In the genomic region with DNA sequence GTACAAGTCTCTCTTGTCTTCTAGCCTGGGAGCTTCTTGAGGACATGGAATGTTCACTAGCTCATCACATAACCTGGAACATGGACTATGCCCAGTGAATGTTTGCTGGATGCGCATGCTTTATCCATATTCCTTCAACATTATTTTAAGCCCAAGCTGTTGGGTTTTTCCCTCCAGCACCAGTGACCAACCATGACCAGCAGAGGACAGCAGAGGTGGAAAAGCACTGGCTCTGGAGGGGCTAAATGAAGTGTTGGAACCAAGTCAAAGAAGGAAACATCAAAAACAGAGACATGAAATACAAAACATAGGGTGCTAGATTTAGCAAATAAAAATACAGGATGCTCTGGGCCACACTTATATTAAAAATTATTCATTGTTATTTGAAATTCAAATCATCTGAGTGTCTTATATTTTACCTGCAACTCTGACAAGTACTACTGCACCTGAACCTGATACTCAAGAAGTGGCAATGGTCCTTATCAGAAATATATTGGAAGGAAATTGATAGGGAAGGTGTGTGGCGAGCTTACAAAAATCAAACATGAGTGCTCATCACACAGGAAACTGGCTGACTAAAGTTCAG, we compare ENCODE assay signal across 8 cellular contexts. TPM values are rescaled to one million over a fixed set of nuclear protein-coding genes. Genes with fewer than 3 reads are reported as not detected.
DNase-seq lines count a peak whose midpoint lies in the region; ATAC-seq and TF ChIP-seq lines count a peak whose summit lies in the region.

No MANE protein-coding gene starts in this region.

- TF ChIP-seq CTCF in astrocyte of the cerebellum (IDR thresholded peaks at IDR 0.05; ENCODE audit: low read depth, low read length, missing control alignments) (peak; percentile 94), lung (IDR thresholded peaks at IDR 0.05; ENCODE audit: control extremely low read depth, extremely low read depth) (peak; percentile 39)

- H3K4me1 ChIP-seq in lung (ENCODE audit: control insufficient read depth in 2 of 2, insufficient read depth in 2 of 2, low read length in 2 of 2): peaks cover 0 to 1% of the 10 kb centered on the region in 2 donors

- in situ Hi-C loops in astrocyte of the cerebellum (cut with HindIII; ENCODE audit: low sequenced_read_pairs): no loop called here

- peak; percentile 8 to 46 (median 27) for DNase-seq in stimulated activated naive CD4-positive, alpha-beta T cell (lab: John Stamatoyannopoulos, UW)
- no peak for DNase-seq in stimulated activated naive CD4-positive, alpha-beta T cell treated with Interleukin-2 at 50 U/mL for 16 hours (lab: John Stamatoyannopoulos, UW)
- DNase-seq in NOMO-1 treated with dmso at 0.1 percent for 144 hours (lab: John Stamatoyannopoulos, UW; ENCODE audit: unreplicated experiment): peak; percentile 13
- DNase-seq in astrocyte of the cerebellum (ENCODE audit: low read depth): no peak
- DNase-seq in lung (ENCODE audit: low spot score): no peak

- no peak overlapping the region for H3K4me3 ChIP-seq in astrocyte of the cerebellum (ENCODE audit: low read depth, low read length)
- no peak overlapping the region for H3K4me3 ChIP-seq in lung

- 57 to 90% methylated on average over 2 of the region's 2 CpGs for WGBS in lung, 2 donors

- H3K9me3 ChIP-seq in lung (ENCODE audit: control insufficient read depth in 2 of 2, insufficient read depth in 1 of 2, low read length in 1 of 2): no peaks in the 10 kb centered on the region

- no peaks in the 10 kb centered on the region for H3K36me3 ChIP-seq in lung (ENCODE audit: control insufficient read depth in 2 of 2, insufficient read depth in 2 of 2, low read length in 2 of 2)

- H3K27me3 ChIP-seq in lung (ENCODE audit: control insufficient read depth, insufficient read depth): no peaks in the 10 kb centered on the region

- no peak for ATAC-seq in lung (ENCODE audit: insufficient read depth, low FRiP score)
- ATAC-seq in HG02610 (IDR thresholded peaks at IDR 0.05; ENCODE audit: unreplicated experiment): no peak
- no peak for ATAC-seq in HG02588 (IDR thresholded peaks at IDR 0.05; ENCODE audit: unreplicated experiment)
- ATAC-seq in GM18519 (IDR thresholded peaks at IDR 0.05; ENCODE audit: low FRiP score, unreplicated experiment): no peak

- H3K27ac ChIP-seq in lung (ENCODE audit: low read depth in 1 of 2, low read length in 1 of 2): no peak overlapping the region

RNA-seq across cellular contexts. Expression of a gene that starts 23.1 kb away (rescaled TPM):
- 10 to 100 TPM in 1 of 2 donors, 1 to 10 TPM in 1; 3.2 to 16.4 TPM for total RNA-seq in lung
- polyA plus RNA-seq in lung: 1 to 10 TPM in 1 of 2 donors, under 1 TPM in 1; 0.63 to 1.8 TPM

Comparison
In these comparisons a context has a peak if more than half of its experiments do, and no peak if none do; other contexts are left out.
1. DNase-seq: peak in stimulated activated naive CD4-positive, alpha-beta T cell (6 of 6) and NOMO-1 treated with dmso at 0.1 percent for 144 hours (single experiment); none in stimulated activated naive CD4-positive, alpha-beta T cell treated with Interleukin-2 at 50 U/mL for 16 hours (single experiment), astrocyte of the cerebellum (single experiment) and lung (single experiment).